In the genomic region with DNA sequence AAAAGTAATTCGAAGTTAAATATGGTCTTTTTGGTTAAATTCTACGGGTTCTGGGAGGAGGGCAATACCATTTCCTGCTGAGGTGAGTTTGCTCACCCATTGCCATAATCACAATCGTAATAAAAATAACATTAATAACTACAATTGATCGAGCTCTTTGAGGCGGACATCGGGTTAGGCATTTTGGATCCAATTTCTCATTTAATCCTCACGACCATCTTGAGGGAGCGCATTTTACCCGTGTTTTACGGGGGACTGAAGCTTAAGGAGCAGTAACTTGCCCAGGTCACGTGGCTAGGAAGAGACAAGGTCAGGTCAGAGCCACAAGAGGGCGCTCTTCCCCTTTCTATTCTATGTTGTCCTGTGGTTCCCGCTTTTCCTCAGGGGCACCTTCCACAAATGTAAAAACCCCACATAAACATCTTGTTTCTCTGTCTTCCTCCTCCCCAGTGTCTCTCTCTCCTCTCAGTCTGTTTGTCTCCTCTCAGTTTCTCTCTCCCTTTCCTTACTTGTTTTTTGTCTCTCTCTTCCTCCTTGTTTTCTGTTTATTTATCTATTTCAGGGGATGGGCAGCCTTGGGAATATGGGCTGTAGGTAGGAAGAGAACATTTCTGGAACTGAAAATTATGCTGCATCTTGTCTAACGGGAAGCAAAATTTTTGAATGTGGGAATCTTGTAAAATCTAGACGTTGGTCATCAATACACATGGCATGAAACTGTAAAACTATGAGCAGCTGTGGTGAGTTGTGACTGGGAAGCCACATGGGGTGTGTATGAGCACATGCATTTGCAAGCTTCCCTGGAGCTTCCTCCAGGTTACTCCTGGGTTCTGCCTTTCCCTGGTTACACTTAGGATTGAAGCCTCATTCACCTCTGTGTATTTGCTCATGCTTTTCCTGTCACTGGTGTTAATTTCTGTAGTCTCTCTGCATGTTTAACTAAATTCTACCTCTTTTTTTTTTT, we compare ENCODE assay signal across 1 cellular context.
TF ChIP-seq lines count a peak whose summit lies in the region.

No MANE protein-coding gene starts in this region.

TF ChIP-seq in K562, 482 proteins besides CTCF, POLR2A, EP300 and RAD21 (continued from another document and continues in another):
- TF ChIP-seq, protein P1, sequence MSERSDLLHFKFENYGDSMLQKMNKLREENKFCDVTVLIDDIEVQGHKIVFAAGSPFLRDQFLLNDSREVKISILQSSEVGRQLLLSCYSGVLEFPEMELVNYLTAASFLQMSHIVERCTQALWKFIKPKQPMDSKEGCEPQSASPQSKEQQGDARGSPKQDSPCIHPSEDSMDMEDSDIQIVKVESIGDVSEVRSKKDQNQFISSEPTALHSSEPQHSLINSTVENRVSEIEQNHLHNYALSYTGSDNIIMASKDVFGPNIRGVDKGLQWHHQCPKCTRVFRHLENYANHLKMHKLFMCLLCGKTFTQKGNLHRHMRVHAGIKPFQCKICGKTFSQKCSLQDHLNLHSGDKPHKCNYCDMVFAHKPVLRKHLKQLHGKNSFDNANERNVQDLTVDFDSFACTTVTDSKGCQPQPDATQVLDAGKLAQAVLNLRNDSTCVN (CRISPR knock-in tag; IDR thresholded peaks at IDR 0.05): no peak
- TF ChIP-seq TAF15 (IDR thresholded peaks at IDR 0.05; ENCODE audit: low read depth, low read length): no peak
- TF ChIP-seq TOE1 (IDR thresholded peaks at IDR 0.05; ENCODE audit: borderline replicate concordance): peak; percentile 85; the same call in 1 of the 2 replicates
- no peak for TF ChIP-seq TOE1 (CRISPR knock-in tag; IDR thresholded peaks at IDR 0.05; ENCODE audit: borderline replicate concordance, low read depth)
- TF ChIP-seq FOXJ2 (tag; IDR thresholded peaks at IDR 0.05): no peak
- TF ChIP-seq, protein P2, sequence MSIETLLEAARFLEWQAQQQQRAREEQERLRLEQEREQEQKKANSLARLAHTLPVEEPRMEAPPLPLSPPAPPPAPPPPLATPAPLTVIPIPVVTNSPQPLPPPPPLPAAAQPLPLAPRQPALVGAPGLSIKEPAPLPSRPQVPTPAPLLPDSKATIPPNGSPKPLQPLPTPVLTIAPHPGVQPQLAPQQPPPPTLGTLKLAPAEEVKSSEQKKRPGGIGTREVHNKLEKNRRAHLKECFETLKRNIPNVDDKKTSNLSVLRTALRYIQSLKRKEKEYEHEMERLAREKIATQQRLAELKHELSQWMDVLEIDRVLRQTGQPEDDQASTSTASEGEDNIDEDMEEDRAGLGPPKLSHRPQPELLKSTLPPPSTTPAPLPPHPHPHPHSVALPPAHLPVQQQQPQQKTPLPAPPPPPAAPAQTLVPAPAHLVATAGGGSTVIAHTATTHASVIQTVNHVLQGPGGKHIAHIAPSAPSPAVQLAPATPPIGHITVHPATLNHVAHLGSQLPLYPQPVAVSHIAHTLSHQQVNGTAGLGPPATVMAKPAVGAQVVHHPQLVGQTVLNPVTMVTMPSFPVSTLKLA (conservative IDR thresholded peaks at IDR 0.05): peak in 1 of 2 experiments; percentile 27; a peak in 1 of 4 replicates
- TF ChIP-seq, protein P3, sequence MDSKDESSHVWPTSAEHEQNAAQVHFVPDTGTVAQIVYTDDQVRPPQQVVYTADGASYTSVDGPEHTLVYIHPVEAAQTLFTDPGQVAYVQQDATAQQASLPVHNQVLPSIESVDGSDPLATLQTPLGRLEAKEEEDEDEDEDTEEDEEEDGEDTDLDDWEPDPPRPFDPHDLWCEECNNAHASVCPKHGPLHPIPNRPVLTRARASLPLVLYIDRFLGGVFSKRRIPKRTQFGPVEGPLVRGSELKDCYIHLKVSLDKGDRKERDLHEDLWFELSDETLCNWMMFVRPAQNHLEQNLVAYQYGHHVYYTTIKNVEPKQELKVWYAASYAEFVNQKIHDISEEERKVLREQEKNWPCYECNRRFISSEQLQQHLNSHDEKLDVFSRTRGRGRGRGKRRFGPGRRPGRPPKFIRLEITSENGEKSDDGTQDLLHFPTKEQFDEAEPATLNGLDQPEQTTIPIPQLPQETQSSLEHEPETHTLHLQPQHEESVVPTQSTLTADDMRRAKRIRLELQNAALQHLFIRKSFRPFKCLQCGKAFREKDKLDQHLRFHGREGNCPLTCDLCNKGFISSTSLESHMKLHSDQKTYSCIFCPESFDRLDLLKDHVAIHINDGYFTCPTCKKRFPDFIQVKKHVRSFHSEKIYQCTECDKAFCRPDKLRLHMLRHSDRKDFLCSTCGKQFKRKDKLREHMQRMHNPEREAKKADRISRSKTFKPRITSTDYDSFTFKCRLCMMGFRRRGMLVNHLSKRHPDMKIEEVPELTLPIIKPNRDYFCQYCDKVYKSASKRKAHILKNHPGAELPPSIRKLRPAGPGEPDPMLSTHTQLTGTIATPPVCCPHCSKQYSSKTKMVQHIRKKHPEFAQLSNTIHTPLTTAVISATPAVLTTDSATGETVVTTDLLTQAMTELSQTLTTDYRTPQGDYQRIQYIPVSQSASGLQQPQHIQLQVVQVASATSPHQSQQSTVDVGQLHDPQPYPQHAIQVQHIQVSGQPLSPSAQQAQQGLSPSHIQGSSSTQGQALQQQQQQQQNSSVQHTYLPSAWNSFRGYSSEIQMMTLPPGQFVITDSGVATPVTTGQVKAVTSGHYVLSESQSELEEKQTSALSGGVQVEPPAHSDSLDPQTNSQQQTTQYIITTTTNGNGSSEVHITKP (IDR thresholded peaks at IDR 0.05; ENCODE audit: partially characterized antibody): peak; percentile 94
- no peak for TF ChIP-seq ZBTB1 (CRISPR knock-in tag; IDR thresholded peaks at IDR 0.05; ENCODE audit: borderline replicate concordance, low read depth)
- TF ChIP-seq, protein P4, sequence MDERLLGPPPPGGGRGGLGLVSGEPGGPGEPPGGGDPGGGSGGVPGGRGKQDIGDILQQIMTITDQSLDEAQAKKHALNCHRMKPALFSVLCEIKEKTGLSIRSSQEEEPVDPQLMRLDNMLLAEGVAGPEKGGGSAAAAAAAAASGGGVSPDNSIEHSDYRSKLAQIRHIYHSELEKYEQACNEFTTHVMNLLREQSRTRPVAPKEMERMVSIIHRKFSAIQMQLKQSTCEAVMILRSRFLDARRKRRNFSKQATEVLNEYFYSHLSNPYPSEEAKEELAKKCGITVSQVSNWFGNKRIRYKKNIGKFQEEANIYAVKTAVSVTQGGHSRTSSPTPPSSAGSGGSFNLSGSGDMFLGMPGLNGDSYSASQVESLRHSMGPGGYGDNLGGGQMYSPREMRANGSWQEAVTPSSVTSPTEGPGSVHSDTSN (CRISPR knock-in tag; IDR thresholded peaks at IDR 0.05; ENCODE audit: low read depth): no peak
- TF ChIP-seq, protein P4 (tag; conservative IDR thresholded peaks at IDR 0.05; ENCODE audit: low read depth): no peak
- TF ChIP-seq, protein P5, sequence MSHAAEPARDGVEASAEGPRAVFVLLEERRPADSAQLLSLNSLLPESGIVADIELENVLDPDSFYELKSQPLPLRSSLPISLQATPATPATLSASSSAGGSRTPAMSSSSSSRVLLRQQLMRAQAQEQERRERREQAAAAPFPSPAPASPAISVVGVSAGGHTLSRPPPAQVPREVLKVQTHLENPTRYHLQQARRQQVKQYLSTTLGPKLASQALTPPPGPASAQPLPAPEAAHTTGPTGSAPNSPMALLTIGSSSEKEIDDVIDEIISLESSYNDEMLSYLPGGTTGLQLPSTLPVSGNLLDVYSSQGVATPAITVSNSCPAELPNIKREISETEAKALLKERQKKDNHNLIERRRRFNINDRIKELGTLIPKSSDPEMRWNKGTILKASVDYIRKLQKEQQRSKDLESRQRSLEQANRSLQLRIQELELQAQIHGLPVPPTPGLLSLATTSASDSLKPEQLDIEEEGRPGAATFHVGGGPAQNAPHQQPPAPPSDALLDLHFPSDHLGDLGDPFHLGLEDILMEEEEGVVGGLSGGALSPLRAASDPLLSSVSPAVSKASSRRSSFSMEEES (CRISPR knock-in tag; IDR thresholded peaks at IDR 0.05): peak; percentile 92
- TF ChIP-seq BDP1 (IDR thresholded peaks at IDR 0.05; ENCODE audit: insufficient read depth, insufficient read length): no peak
- TF ChIP-seq RFX7 (CRISPR knock-in tag; IDR thresholded peaks at IDR 0.05): no peak
- TF ChIP-seq CBFA2T2 (conservative IDR thresholded peaks at IDR 0.05): peak; percentile 66
- TF ChIP-seq KLF16 (IDR thresholded peaks at IDR 0.05): 0 out of 2 replicates have a peak, but pooled peaks have one; percentile 11
- TF ChIP-seq NR2C2 (CRISPR knock-in tag; IDR thresholded peaks at IDR 0.05): no peak
- TF ChIP-seq NR2C2 (tag; IDR thresholded peaks at IDR 0.05): no peak
- TF ChIP-seq PHF20 (IDR thresholded peaks at IDR 0.05; ENCODE audit: partially characterized antibody): no peak
- TF ChIP-seq, protein P6, sequence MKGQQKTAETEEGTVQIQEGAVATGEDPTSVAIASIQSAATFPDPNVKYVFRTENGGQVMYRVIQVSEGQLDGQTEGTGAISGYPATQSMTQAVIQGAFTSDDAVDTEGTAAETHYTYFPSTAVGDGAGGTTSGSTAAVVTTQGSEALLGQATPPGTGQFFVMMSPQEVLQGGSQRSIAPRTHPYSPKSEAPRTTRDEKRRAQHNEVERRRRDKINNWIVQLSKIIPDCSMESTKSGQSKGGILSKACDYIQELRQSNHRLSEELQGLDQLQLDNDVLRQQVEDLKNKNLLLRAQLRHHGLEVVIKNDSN (CRISPR knock-in tag; IDR thresholded peaks at IDR 0.05): peak; percentile 92
- no peak for TF ChIP-seq SRSF1 (IDR thresholded peaks at IDR 0.05; ENCODE audit: low read depth, low read length)
- TF ChIP-seq, protein P7, sequence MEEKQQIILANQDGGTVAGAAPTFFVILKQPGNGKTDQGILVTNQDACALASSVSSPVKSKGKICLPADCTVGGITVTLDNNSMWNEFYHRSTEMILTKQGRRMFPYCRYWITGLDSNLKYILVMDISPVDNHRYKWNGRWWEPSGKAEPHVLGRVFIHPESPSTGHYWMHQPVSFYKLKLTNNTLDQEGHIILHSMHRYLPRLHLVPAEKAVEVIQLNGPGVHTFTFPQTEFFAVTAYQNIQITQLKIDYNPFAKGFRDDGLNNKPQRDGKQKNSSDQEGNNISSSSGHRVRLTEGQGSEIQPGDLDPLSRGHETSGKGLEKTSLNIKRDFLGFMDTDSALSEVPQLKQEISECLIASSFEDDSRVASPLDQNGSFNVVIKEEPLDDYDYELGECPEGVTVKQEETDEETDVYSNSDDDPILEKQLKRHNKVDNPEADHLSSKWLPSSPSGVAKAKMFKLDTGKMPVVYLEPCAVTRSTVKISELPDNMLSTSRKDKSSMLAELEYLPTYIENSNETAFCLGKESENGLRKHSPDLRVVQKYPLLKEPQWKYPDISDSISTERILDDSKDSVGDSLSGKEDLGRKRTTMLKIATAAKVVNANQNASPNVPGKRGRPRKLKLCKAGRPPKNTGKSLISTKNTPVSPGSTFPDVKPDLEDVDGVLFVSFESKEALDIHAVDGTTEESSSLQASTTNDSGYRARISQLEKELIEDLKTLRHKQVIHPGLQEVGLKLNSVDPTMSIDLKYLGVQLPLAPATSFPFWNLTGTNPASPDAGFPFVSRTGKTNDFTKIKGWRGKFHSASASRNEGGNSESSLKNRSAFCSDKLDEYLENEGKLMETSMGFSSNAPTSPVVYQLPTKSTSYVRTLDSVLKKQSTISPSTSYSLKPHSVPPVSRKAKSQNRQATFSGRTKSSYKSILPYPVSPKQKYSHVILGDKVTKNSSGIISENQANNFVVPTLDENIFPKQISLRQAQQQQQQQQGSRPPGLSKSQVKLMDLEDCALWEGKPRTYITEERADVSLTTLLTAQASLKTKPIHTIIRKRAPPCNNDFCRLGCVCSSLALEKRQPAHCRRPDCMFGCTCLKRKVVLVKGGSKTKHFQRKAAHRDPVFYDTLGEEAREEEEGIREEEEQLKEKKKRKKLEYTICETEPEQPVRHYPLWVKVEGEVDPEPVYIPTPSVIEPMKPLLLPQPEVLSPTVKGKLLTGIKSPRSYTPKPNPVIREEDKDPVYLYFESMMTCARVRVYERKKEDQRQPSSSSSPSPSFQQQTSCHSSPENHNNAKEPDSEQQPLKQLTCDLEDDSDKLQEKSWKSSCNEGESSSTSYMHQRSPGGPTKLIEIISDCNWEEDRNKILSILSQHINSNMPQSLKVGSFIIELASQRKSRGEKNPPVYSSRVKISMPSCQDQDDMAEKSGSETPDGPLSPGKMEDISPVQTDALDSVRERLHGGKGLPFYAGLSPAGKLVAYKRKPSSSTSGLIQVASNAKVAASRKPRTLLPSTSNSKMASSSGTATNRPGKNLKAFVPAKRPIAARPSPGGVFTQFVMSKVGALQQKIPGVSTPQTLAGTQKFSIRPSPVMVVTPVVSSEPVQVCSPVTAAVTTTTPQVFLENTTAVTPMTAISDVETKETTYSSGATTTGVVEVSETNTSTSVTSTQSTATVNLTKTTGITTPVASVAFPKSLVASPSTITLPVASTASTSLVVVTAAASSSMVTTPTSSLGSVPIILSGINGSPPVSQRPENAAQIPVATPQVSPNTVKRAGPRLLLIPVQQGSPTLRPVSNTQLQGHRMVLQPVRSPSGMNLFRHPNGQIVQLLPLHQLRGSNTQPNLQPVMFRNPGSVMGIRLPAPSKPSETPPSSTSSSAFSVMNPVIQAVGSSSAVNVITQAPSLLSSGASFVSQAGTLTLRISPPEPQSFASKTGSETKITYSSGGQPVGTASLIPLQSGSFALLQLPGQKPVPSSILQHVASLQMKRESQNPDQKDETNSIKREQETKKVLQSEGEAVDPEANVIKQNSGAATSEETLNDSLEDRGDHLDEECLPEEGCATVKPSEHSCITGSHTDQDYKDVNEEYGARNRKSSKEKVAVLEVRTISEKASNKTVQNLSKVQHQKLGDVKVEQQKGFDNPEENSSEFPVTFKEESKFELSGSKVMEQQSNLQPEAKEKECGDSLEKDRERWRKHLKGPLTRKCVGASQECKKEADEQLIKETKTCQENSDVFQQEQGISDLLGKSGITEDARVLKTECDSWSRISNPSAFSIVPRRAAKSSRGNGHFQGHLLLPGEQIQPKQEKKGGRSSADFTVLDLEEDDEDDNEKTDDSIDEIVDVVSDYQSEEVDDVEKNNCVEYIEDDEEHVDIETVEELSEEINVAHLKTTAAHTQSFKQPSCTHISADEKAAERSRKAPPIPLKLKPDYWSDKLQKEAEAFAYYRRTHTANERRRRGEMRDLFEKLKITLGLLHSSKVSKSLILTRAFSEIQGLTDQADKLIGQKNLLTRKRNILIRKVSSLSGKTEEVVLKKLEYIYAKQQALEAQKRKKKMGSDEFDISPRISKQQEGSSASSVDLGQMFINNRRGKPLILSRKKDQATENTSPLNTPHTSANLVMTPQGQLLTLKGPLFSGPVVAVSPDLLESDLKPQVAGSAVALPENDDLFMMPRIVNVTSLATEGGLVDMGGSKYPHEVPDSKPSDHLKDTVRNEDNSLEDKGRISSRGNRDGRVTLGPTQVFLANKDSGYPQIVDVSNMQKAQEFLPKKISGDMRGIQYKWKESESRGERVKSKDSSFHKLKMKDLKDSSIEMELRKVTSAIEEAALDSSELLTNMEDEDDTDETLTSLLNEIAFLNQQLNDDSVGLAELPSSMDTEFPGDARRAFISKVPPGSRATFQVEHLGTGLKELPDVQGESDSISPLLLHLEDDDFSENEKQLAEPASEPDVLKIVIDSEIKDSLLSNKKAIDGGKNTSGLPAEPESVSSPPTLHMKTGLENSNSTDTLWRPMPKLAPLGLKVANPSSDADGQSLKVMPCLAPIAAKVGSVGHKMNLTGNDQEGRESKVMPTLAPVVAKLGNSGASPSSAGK (IDR thresholded peaks at IDR 0.05): peak; percentile 25; the same call in 1 of the 2 replicates
- no peak for TF ChIP-seq RBBP5 (IDR thresholded peaks at IDR 0.05; ENCODE audit: borderline replicate concordance, insufficient read depth, low read length, poor library complexity, severe bottlenecking)
- TF ChIP-seq JUND (IDR thresholded peaks at IDR 0.05; ENCODE audit: borderline replicate concordance, low read depth, low read length): peak; percentile 30; the same call in 1 of the 2 replicates
- no peak for TF ChIP-seq JUND (tag; IDR thresholded peaks at IDR 0.05; ENCODE audit: borderline replicate concordance, low read depth, low read length)
- no peak for TF ChIP-seq SLC30A9 (CRISPR knock-in tag; IDR thresholded peaks at IDR 0.05)
